ENCODE assay signal across 9 cellular contexts in the genomic region with DNA sequence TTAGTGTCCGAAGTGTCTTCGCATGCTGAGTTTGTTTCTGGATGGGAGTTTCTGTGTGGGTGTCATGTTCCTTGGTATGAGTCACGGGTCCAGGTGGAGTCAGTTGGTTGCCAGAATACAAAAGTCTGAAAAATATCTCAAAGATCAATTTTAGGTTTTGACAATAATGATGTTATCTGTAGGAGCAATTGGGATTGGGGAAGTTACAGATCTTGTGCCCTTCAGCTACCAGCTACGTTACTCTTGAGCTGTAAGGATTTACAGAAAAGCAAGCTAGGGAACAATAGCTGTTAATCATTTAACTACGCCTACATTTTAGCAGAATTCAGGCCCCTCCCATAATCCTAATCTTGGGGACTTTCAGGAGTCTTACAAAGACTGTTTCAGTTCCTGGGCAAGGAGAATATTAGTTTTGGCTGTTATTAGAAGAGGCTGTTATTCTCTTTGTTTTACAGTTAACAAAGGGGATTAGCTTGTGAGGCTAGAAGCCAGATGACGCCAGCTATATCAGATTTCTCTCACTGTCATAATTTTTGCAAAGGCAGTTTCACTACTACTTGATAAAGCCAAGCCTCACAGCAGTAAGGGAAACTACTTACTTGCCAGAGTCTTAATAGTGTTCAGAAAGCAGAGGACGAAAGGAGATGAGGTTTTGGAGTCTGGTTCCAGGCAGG. TPM values are rescaled to one million over a fixed set of nuclear protein-coding genes. Genes with fewer than 3 reads are reported as not detected.
DNase-seq lines count a peak whose midpoint lies in the region; ATAC-seq and TF ChIP-seq lines count a peak whose summit lies in the region.
"Had no signal": no experiment of that assay in that cellular context is flagged by ENCODE, and none has a peak within 500 bp of the region (broad histone marks: within the 10 kb centered on the region; RNA-seq: fewer than 3 reads in every experiment).

No MANE protein-coding gene starts in this region.

- peak overlapping the region; percentile 6 to 55 for H3K4me3 Mint-ChIP-seq in stimulated activated naive CD8-positive, alpha-beta T cell treated with anti-CD3 and anti-CD28 coated beads, Interleukin-15, amount 100 ng/mL, for 72 hours
- H3K4me3 Mint-ChIP-seq: activated naive CD8-positive, alpha-beta T cell treated with anti-CD3 and anti-CD28 coated beads, Interleukin-2, amount 10 ng/mL, durations not matched to agents 7 days and 5 days; naive B cell had no signal

- H3K27ac Mint-ChIP-seq in stimulated activated naive CD8-positive, alpha-beta T cell treated with anti-CD3 and anti-CD28 coated beads, Interleukin-15, amount 100 ng/mL, for 72 hours, result peak overlapping the region in 1 of 2 donors; percentile 45
- H3K27ac Mint-ChIP-seq: activated naive CD8-positive, alpha-beta T cell treated with anti-CD3 and anti-CD28 coated beads, Interleukin-2, amount 10 ng/mL, durations not matched to agents 7 days and 5 days had no signal

- no peaks in the 10 kb centered on the region for H3K9me1 ChIP-seq in IMR-90 (ENCODE audit: insufficient read depth, low read length)

- no peak overlapping the region for H3K4ac ChIP-seq in IMR-90 (ENCODE audit: low read depth, low read length)

- H3K9me3 ChIP-seq in IMR-90 (ENCODE audit: control insufficient read depth, insufficient read depth, low read length), result no peaks in the 10 kb centered on the region

- H2BK5ac ChIP-seq in IMR-90 (ENCODE audit: low read depth, low read length, poor library complexity, severe bottlenecking), result no peak overlapping the region

- H4K20me1 ChIP-seq in IMR-90 (ENCODE audit: insufficient read depth, low read length), result no peaks in the 10 kb centered on the region

- no peak overlapping the region for H2BK120ac ChIP-seq in IMR-90 (ENCODE audit: low read depth, low read length)

- TF ChIP-seq CTCF in IMR-90 (conservative IDR thresholded peaks at IDR 0.05; ENCODE audit: low read depth, low read length), result no peak
- no peak for TF ChIP-seq CTCF in fibroblast of mammary gland (conservative IDR thresholded peaks at IDR 0.05; ENCODE audit: control insufficient read depth, insufficient read depth, low read depth, low read length)
- no peak for TF ChIP-seq CTCF in GM20000 (IDR thresholded peaks at IDR 0.05; ENCODE audit: extremely low read depth, missing control alignments)

- no peak overlapping the region for H3K4me3 ChIP-seq in IMR-90 (ENCODE audit: insufficient read depth, low read depth, low read length)
- peak overlapping the region; percentile 14 for H3K4me3 ChIP-seq in fibroblast of mammary gland (ENCODE audit: control insufficient read depth, low read depth, low read length)

- H3K14ac ChIP-seq in IMR-90 (replicated peaks; ENCODE audit: low read depth, low read length), result no peak overlapping the region

- peaks cover 28% of the 10 kb centered on the region for H3K27me3 Mint-ChIP-seq in stimulated activated naive CD8-positive, alpha-beta T cell treated with anti-CD3 and anti-CD28 coated beads, Interleukin-15, amount 100 ng/mL, for 72 hours

- 79% methylated on average over 2 of the region's 7 CpGs; no CpG with 5 or more reads in 1 of the 2 experiments for WGBS in IMR-90 (ENCODE audit: extremely low coverage in 2 of 2, insufficient read length in 1 of 2), 2 experiments

- DNase-seq in IMR-90 (peak; percentile 61), RKO (ENCODE audit: low spot score) (peak; percentile 40), fibroblast of mammary gland (ENCODE audit: low read depth) (peak; percentile 77), GM20000 (ENCODE audit: low spot score) (no peak)
- no peak for DNase-seq in stimulated activated naive CD8-positive, alpha-beta T cell treated with anti-CD3 and anti-CD28 coated beads, Interleukin-15, amount 100 ng/mL, for 72 hours
- DNase-seq: activated naive CD8-positive, alpha-beta T cell treated with anti-CD3 and anti-CD28 coated beads, Interleukin-2, amount 10 ng/mL, durations not matched to agents 7 days and 5 days; naive B cell had no signal

- no peak overlapping the region for H3K56ac ChIP-seq in IMR-90 (ENCODE audit: extremely low read depth, insufficient read depth, low read length)

- no peaks in the 10 kb centered on the region for H3K9me3 Mint-ChIP-seq in stimulated activated naive CD8-positive, alpha-beta T cell treated with anti-CD3 and anti-CD28 coated beads, Interleukin-15, amount 100 ng/mL, for 72 hours
- H3K9me3 Mint-ChIP-seq: activated naive CD8-positive, alpha-beta T cell treated with anti-CD3 and anti-CD28 coated beads, Interleukin-2, amount 10 ng/mL, durations not matched to agents 7 days and 5 days had no signal

- no TSS peak for BruUV-seq in IMR-90 (replicated peaks; lab: Mats Ljungman, UMichigan)

- H2AFZ ChIP-seq in IMR-90 (replicated peaks; ENCODE audit: low read length, poor library complexity), result no peak overlapping the region

- in situ Hi-C loops in IMR-90 (cut with MboI; ENCODE audit: low sequenced_read_pairs), result no loop called here

- H2BK15ac ChIP-seq in IMR-90 (ENCODE audit: low read depth, low read length), result no peak overlapping the region

- POLR2A ChIA-PET in IMR-90 (lab: Charles Lee; ENCODE audit: unreplicated experiment), result no interaction called here

- dilution Hi-C loops in IMR-90 (cut with HindIII; ENCODE audit: low sequenced_read_pairs, unreplicated experiment), result no loop called here

- no peak overlapping the region for H2BK20ac ChIP-seq in IMR-90 (ENCODE audit: low read depth, low read length)

- H2AK5ac ChIP-seq in IMR-90 (ENCODE audit: low read depth, low read length), result no peak overlapping the region

- ATAC-seq in IMR-90 (ENCODE audit: low read depth) (peak; percentile 35), HG03039 (IDR thresholded peaks at IDR 0.05; ENCODE audit: unreplicated experiment) (no peak)
- ATAC-seq in stimulated activated naive CD8-positive, alpha-beta T cell treated with anti-CD3 and anti-CD28 coated beads, Interleukin-15, amount 100 ng/mL, for 72 hours, result peak; percentile 62
- ATAC-seq in activated CD4-positive, CD25-positive, alpha-beta regulatory T cell treated with anti-CD3 and anti-CD28 coated beads, Interleukin-2, amount 50 U/mL, for 24 hours, result no peak

- H2AK9ac ChIP-seq in IMR-90 (replicated peaks; ENCODE audit: low read depth, low read length, poor library complexity), result no peak overlapping the region

- H4K8ac ChIP-seq in IMR-90 (ENCODE audit: low read depth in 2 of 2, low read length in 2 of 2), result no peak overlapping the region

- peaks cover 18% of the 10 kb centered on the region for H3K4me1 Mint-ChIP-seq in stimulated activated naive CD8-positive, alpha-beta T cell treated with anti-CD3 and anti-CD28 coated beads, Interleukin-15, amount 100 ng/mL, for 72 hours
- H3K4me1 Mint-ChIP-seq: naive B cell had no signal

- H3K27me3 ChIP-seq in IMR-90 (ENCODE audit: control insufficient read depth, insufficient read depth, low read length), result peaks cover 4% of the 10 kb centered on the region

- H3K4me2 ChIP-seq in IMR-90 (ENCODE audit: low read depth, low read length), result peak overlapping the region; percentile 64; the same call in 1 of the 2 replicates

- H3K36me3 ChIP-seq in IMR-90 (ENCODE audit: control insufficient read depth, insufficient read depth, low read length), result no peaks in the 10 kb centered on the region

- TF ChIP-seq POLR2A in IMR-90 (IDR thresholded peaks at IDR 0.05; ENCODE audit: low read depth, low read length), result no peak

- no peak overlapping the region for H3K27ac ChIP-seq in IMR-90 (ENCODE audit: insufficient read depth, low read length)

- H3K4me1 ChIP-seq in IMR-90 (ENCODE audit: control insufficient read depth, insufficient read depth, low read length), result peaks cover 4% of the 10 kb centered on the region

- no peaks in the 10 kb centered on the region for H3K79me1 ChIP-seq in IMR-90 (ENCODE audit: low read depth in 1 of 2, low read length in 2 of 2)

- no peak overlapping the region for H4K5ac ChIP-seq in IMR-90 (ENCODE audit: low read depth, low read length)

- no peak overlapping the region for H4K91ac ChIP-seq in IMR-90 (ENCODE audit: insufficient read depth, low read depth, low read length)

- no peak overlapping the region for H3K9ac ChIP-seq in IMR-90 (ENCODE audit: low read depth, low read length)

- H3K18ac ChIP-seq in IMR-90 (ENCODE audit: low read depth, low read length), result no peak overlapping the region

- no peak overlapping the region for H3K23ac ChIP-seq in IMR-90 (ENCODE audit: low read depth, low read length)

- intact Hi-C loops in IMR-90 (cut with micrococcal nuclease), result no loop called here

- no peak for TF ChIP-seq RAD21 in IMR-90 (IDR thresholded peaks at IDR 0.05; ENCODE audit: low read length)

- CTCF ChIA-PET in IMR-90 (lab: Yijun Ruan, JAX), result interaction anchor here (0.6 kb wide), 1 partner anchor 243 kb away, joined by 3 read pairs; no protein-coding TSS in a partner anchor

TF ChIP-seq in IMR-90, 13 proteins besides CTCF, POLR2A, EP300 and RAD21:
- TF ChIP-seq, protein P1, sequence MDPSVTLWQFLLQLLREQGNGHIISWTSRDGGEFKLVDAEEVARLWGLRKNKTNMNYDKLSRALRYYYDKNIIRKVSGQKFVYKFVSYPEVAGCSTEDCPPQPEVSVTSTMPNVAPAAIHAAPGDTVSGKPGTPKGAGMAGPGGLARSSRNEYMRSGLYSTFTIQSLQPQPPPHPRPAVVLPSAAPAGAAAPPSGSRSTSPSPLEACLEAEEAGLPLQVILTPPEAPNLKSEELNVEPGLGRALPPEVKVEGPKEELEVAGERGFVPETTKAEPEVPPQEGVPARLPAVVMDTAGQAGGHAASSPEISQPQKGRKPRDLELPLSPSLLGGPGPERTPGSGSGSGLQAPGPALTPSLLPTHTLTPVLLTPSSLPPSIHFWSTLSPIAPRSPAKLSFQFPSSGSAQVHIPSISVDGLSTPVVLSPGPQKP (IDR thresholded peaks at IDR 0.05; ENCODE audit: borderline replicate concordance, low read depth, low read length), result no peak
- TF ChIP-seq FOS (IDR thresholded peaks at IDR 0.05; ENCODE audit: low read depth, low read length) (no peak), MXI1 (IDR thresholded peaks at IDR 0.05; ENCODE audit: borderline replicate concordance, low read depth, low read length) (no peak), RFX5 (IDR thresholded peaks at IDR 0.05; ENCODE audit: low read depth, low read length) (no peak), MAFK (IDR thresholded peaks at IDR 0.05; ENCODE audit: low read depth, low read length) (no peak), SMC3 (IDR thresholded peaks at IDR 0.05; ENCODE audit: low read depth, low read length) (no peak)

RNA-seq across cellular contexts. Expression of gene SLC22A16, which starts 15.4 kb away (rescaled TPM):
- not detected in 2 replicates for total RNA-seq in IMR-90 (2012; rRNA removed)
- not detected in 2 replicates for polyA plus RNA-seq in IMR-90 (2012; rRNA removed)
- polyA plus RNA-seq in IMR-90 (2012; cell fraction: cytosol; rRNA removed), result not detected in 2 replicates
- not detected in 2 replicates for polyA plus RNA-seq in IMR-90 (2012; cell fraction: nucleus; rRNA removed; ENCODE audit: low replicate concordance)
- total RNA-seq: activated naive CD8-positive, alpha-beta T cell treated with anti-CD3 and anti-CD28 coated beads, Interleukin-2, amount 10 ng/mL, durations not matched to agents 7 days and 5 days had no signal

Comparison
In these comparisons a context has a peak if more than half of its experiments do, and no peak if none do; other contexts are left out.
1. ATAC-seq: peak in IMR-90 (single experiment) and stimulated activated naive CD8-positive, alpha-beta T cell treated with anti-CD3 and anti-CD28 coated beads, Interleukin-15, amount 100 ng/mL, for 72 hours (single experiment); none in activated CD4-positive, CD25-positive, alpha-beta regulatory T cell treated with anti-CD3 and anti-CD28 coated beads, Interleukin-2, amount 50 U/mL, for 24 hours (0 of 2) and HG03039 (single experiment).
2. DNase-seq: peak in IMR-90 (single experiment), RKO (single experiment) and fibroblast of mammary gland (single experiment); none in stimulated activated naive CD8-positive, alpha-beta T cell treated with anti-CD3 and anti-CD28 coated beads, Interleukin-15, amount 100 ng/mL, for 72 hours (0 of 2) and GM20000 (single experiment).